26 cellular contexts compared by ENCODE assay signal in genomic region chr13:91286317-91286716, GRCh38.
A peak's percentile ranks its signal among the peaks of the same experiment; 100 is the strongest.
DNase-seq lines count a peak whose midpoint lies in the region; ATAC-seq, FAIRE-seq and TF ChIP-seq lines count a peak whose summit lies in the region.
"Had no signal": no experiment of that assay in that cellular context is flagged by ENCODE, and none has a peak within 500 bp of the region (broad histone marks: within the 10 kb centered on the region; RNA-seq: fewer than 3 reads in every experiment).

No MANE protein-coding gene starts in this region.

- no peaks in the 10 kb centered on the region for H3K36me3 Mint-ChIP-seq in activated naive CD8-positive, alpha-beta T cell treated with anti-CD3 and anti-CD28 coated beads, Interleukin-2, amount 50 U/mL, for 24 hours (ENCODE audit: low read depth)
- H3K36me3 Mint-ChIP-seq: CD14-positive monocyte; CD8-positive, alpha-beta memory T cell had no signal

- TF ChIP-seq EP300 in ovary (IDR thresholded peaks at IDR 0.05) = no peak

- peaks cover 5% of the 10 kb centered on the region for H3K27me3 Mint-ChIP-seq in activated naive CD8-positive, alpha-beta T cell treated with anti-CD3 and anti-CD28 coated beads, Interleukin-2, amount 50 U/mL, for 24 hours

- no peak overlapping the region for H3K27ac ChIP-seq in substantia nigra (ENCODE audit: low read depth, low read length, poor library complexity, severe bottlenecking)
- no peak overlapping the region for H3K27ac ChIP-seq in ovary
- H3K27ac ChIP-seq: A549; BLaER1 treated with 17β-estradiol and CSF1 and Interleukin-3, amounts not matched to agents 10 nM and 100 nM; GM23248 had no signal

- no peaks in the 10 kb centered on the region for H3K4me1 ChIP-seq in ovary (ENCODE audit: insufficient read depth)
- H3K4me1 ChIP-seq: A549, BE2C had no signal

- no peak overlapping the region for H3K4me3 ChIP-seq in ovary
- H3K4me3 ChIP-seq: A549; BLaER1 treated with 17β-estradiol and CSF1 and Interleukin-3, amounts not matched to agents 10 nM and 100 nM; GM23248 had no signal

- TF ChIP-seq CTCF in ovary (IDR thresholded peaks at IDR 0.05) = no peak

- no peaks in the 10 kb centered on the region for H3K36me3 ChIP-seq in ovary
- H3K36me3 ChIP-seq: BE2C; BLaER1 treated with 17β-estradiol and CSF1 and Interleukin-3, amounts not matched to agents 10 nM and 100 nM had no signal

- DNase-seq in NCI-H748 (lab: John Stamatoyannopoulos, UW; ENCODE audit: unreplicated experiment) (peak; percentile 39), NCI-H748 treated with DMSO at 0.1 percent for 48 hours (lab: John Stamatoyannopoulos, UW) (no peak), GM19239 (ENCODE audit: insufficient read length, low spot score) (no peak), left colon (no peak), substantia nigra (lab: John Stamatoyannopoulos, UW) (no peak), ovary (no peak)
- no peak for DNase-seq in activated naive CD8-positive, alpha-beta T cell treated with anti-CD3 and anti-CD28 coated beads, Interleukin-2, amount 50 U/mL, for 24 hours
- DNase-seq: 8988T; ACHN; AML-193; BE2C; CD4-positive, alpha-beta T cell; CD8-positive, alpha-beta memory T cell; COR-L47; DMS153; DMS79 treated with DMSO at 0.1 percent for 48 hours; GF-D8; GM23248; H7; HCEC 1CT had no signal

- H3K4me3 Mint-ChIP-seq in activated naive CD8-positive, alpha-beta T cell treated with anti-CD3 and anti-CD28 coated beads, Interleukin-2, amount 50 U/mL, for 24 hours = no peak overlapping the region
- H3K4me3 Mint-ChIP-seq: CD14-positive monocyte; CD4-positive, alpha-beta T cell; CD8-positive, alpha-beta memory T cell had no signal

- H3K9me3 Mint-ChIP-seq in activated naive CD8-positive, alpha-beta T cell treated with anti-CD3 and anti-CD28 coated beads, Interleukin-2, amount 50 U/mL, for 24 hours = no peaks in the 10 kb centered on the region
- H3K9me3 Mint-ChIP-seq: CD4-positive, alpha-beta T cell had no signal

- no peaks in the 10 kb centered on the region for H3K27me3 ChIP-seq in ovary
- H3K27me3 ChIP-seq: BE2C; BLaER1 treated with 17β-estradiol and CSF1 and Interleukin-3, amounts not matched to agents 10 nM and 100 nM had no signal

- 81 to 95% (median 88%) methylated on average over 1 of the region's 1 CpG for WGBS in ovary, 3 donors

- no peak for TF ChIP-seq POLR2A in ovary (IDR thresholded peaks at IDR 0.05)

- H3K27ac Mint-ChIP-seq in activated naive CD8-positive, alpha-beta T cell treated with anti-CD3 and anti-CD28 coated beads, Interleukin-2, amount 50 U/mL, for 24 hours = no peak overlapping the region
- H3K27ac Mint-ChIP-seq: CD14-positive monocyte; CD4-positive, alpha-beta T cell; CD8-positive, alpha-beta memory T cell had no signal

- no peaks in the 10 kb centered on the region for H3K9me3 ChIP-seq in ovary
- H3K9me3 ChIP-seq: A549, BE2C had no signal

- ATAC-seq in left colon = peak; percentile 80
- ATAC-seq in activated naive CD8-positive, alpha-beta T cell treated with anti-CD3 and anti-CD28 coated beads, Interleukin-2, amount 50 U/mL, for 24 hours = no peak
- ATAC-seq: A549 had no signal

- intact Hi-C loops in left colon (cut with DNase I, micrococcal nuclease) (no loop called here), ovary (cut with DNase I) (no loop called here)

- FAIRE-seq in GM19239 (lab: Jason Lieb, UNC) = peak; percentile 40
- FAIRE-seq: A549, GM12891, GM18507, H1 had no signal

- no peaks in the 10 kb centered on the region for H3K4me1 Mint-ChIP-seq in activated naive CD8-positive, alpha-beta T cell treated with anti-CD3 and anti-CD28 coated beads, Interleukin-2, amount 50 U/mL, for 24 hours
- H3K4me1 Mint-ChIP-seq: CD8-positive, alpha-beta memory T cell had no signal
